Comparison of ENCODE assay signal across 11 cellular contexts in genomic region chr14:101849125-101849524, GRCh38.
A peak's percentile ranks its signal among the peaks of the same experiment; 100 is the strongest.
DNase-seq lines count a peak whose midpoint lies in the region; ATAC-seq and TF ChIP-seq lines count a peak whose summit lies in the region.
"Had no signal": no experiment of that assay in that cellular context is flagged by ENCODE, and none has a peak within 500 bp of the region (broad histone marks: within the 10 kb centered on the region; RNA-seq: fewer than 3 reads in every experiment).

No MANE protein-coding gene starts in this region.

- H3K4me2 ChIP-seq in GM23338 (no peak overlapping the region), neural progenitor cell (no peak overlapping the region)

- TF ChIP-seq POLR2A in Raji (IDR thresholded peaks at IDR 0.05; ENCODE audit: insufficient read depth, low read depth, low read length): peak; percentile 56

- H3K27ac ChIP-seq in GM23338 (ENCODE audit: low read depth) (no peak overlapping the region), neural progenitor cell (no peak overlapping the region)

- H3K27me3 ChIP-seq in GM23338 (ENCODE audit: insufficient read depth): no peaks in the 10 kb centered on the region
- no peaks in the 10 kb centered on the region for H3K27me3 ChIP-seq in neural progenitor cell

- DNase-seq in Right ventricle myocardium inferior (ENCODE audit: missing footprints) (peak; percentile 77), cardiac septum (ENCODE audit: low spot score) (no peak), GM23338 (ENCODE audit: low spot score) (no peak), neural progenitor cell (ENCODE audit: low spot score) (no peak), glutamatergic neuron (no peak)
- DNase-seq: activated naive CD8-positive, alpha-beta T cell treated with anti-CD3 and anti-CD28 coated beads, Interleukin-2, amount 10 ng/mL, durations not matched to agents 7 days and 5 days; NCI-H1105 treated with DMSO at 0.1 percent for 48 hours had no signal

- peaks cover 15% of the 10 kb centered on the region; the same call in 1 of the 2 replicates for H3K4me1 ChIP-seq in GM23338 (ENCODE audit: insufficient read depth)
- H3K4me1 ChIP-seq in neural progenitor cell: peaks cover 10% of the 10 kb centered on the region

- no peaks in the 10 kb centered on the region for H3K9me3 ChIP-seq in neural progenitor cell (ENCODE audit: low read depth)

- H4K20me1 ChIP-seq in GM23338 (replicated peaks; ENCODE audit: insufficient read depth): peaks cover 45% of the 10 kb centered on the region
- peaks cover 92% of the 10 kb centered on the region for H4K20me1 ChIP-seq in neural progenitor cell (ENCODE audit: low read depth)

- H3K36me3 ChIP-seq in GM23338 (ENCODE audit: insufficient read depth) (no peaks in the 10 kb centered on the region), neural progenitor cell (no peaks in the 10 kb centered on the region)

- H3K9me3 Mint-ChIP-seq in GM23338: no peaks in the 10 kb centered on the region
- H3K9me3 Mint-ChIP-seq in neural progenitor cell: no peaks in the 10 kb centered on the region
- H3K9me3 Mint-ChIP-seq in glutamatergic neuron (ENCODE audit: unreplicated experiment): peaks cover 6% of the 10 kb centered on the region
- H3K9me3 Mint-ChIP-seq: activated naive CD8-positive, alpha-beta T cell treated with anti-CD3 and anti-CD28 coated beads, Interleukin-2, amount 10 ng/mL, durations not matched to agents 7 days and 5 days; T-helper 1 cell treated with Interleukin-12 subunit alpha and Interleukin-12 subunit beta and Interleukin-4 antibody, amounts not matched to agents 30 μg/mL and 1 μg/mL, for 36 hours had no signal

- H3K4me3 ChIP-seq in GM23338 (no peak overlapping the region), neural progenitor cell (no peak overlapping the region)

- ATAC-seq in Right ventricle myocardium inferior (peak; percentile 89), HG02885 (IDR thresholded peaks at IDR 0.05; ENCODE audit: poor library complexity, unreplicated experiment) (peak; percentile 62), GM23338 (no peak), GM18517 (IDR thresholded peaks at IDR 0.05; ENCODE audit: unreplicated experiment) (no peak)

- H3K27me3 Mint-ChIP-seq in GM23338 (ENCODE audit: insufficient read depth, low read depth, poor library complexity) (peaks cover 2% of the 10 kb centered on the region), neural progenitor cell (ENCODE audit: insufficient read depth, low read depth) (no peaks in the 10 kb centered on the region), glutamatergic neuron (ENCODE audit: unreplicated experiment) (no peaks in the 10 kb centered on the region)
- H3K27me3 Mint-ChIP-seq: activated naive CD8-positive, alpha-beta T cell treated with anti-CD3 and anti-CD28 coated beads, Interleukin-2, amount 10 ng/mL, durations not matched to agents 7 days and 5 days had no signal

- no peaks in the 10 kb centered on the region for H3K36me3 Mint-ChIP-seq in GM23338 (ENCODE audit: low read depth)
- H3K36me3 Mint-ChIP-seq in neural progenitor cell: peaks cover 3% of the 10 kb centered on the region
- no peaks in the 10 kb centered on the region for H3K36me3 Mint-ChIP-seq in glutamatergic neuron (ENCODE audit: unreplicated experiment)

- H3K9ac ChIP-seq in neural progenitor cell: no peak overlapping the region

- no peak for TF ChIP-seq CTCF in GM23338 (conservative IDR thresholded peaks at IDR 0.05; ENCODE audit: low read depth in 2 of 2)
- no peak for TF ChIP-seq CTCF in neural progenitor cell (IDR thresholded peaks at IDR 0.05)
- no peak for TF ChIP-seq CTCF in glutamatergic neuron (IDR thresholded peaks at IDR 0.05; ENCODE audit: partially characterized antibody, unreplicated experiment)

- H3K4me3 Mint-ChIP-seq in GM23338 (no peak overlapping the region), neural progenitor cell (no peak overlapping the region), glutamatergic neuron (ENCODE audit: unreplicated experiment) (no peak overlapping the region)
- H3K4me3 Mint-ChIP-seq: T-helper 1 cell treated with Interleukin-12 subunit alpha and Interleukin-12 subunit beta and Interleukin-4 antibody, amounts not matched to agents 30 μg/mL and 1 μg/mL, for 36 hours had no signal

- H3F3A ChIP-seq in GM23338 (replicated peaks; ENCODE audit: low read depth) (no peaks in the 10 kb centered on the region), neural progenitor cell (ENCODE audit: low read depth) (no peaks in the 10 kb centered on the region)

- H3K9me2 ChIP-seq in GM23338 (ENCODE audit: insufficient read depth): no peaks in the 10 kb centered on the region

- H3K4me1 Mint-ChIP-seq in GM23338 (peaks cover 19% of the 10 kb centered on the region), neural progenitor cell (peaks cover 4% of the 10 kb centered on the region), glutamatergic neuron (ENCODE audit: low read depth, unreplicated experiment) (peaks cover 32% of the 10 kb centered on the region)

- H3K27ac Mint-ChIP-seq in GM23338: no peak overlapping the region
- H3K27ac Mint-ChIP-seq in neural progenitor cell: no peak overlapping the region
- no peak overlapping the region for H3K27ac Mint-ChIP-seq in glutamatergic neuron (ENCODE audit: unreplicated experiment)
- H3K27ac Mint-ChIP-seq: activated naive CD8-positive, alpha-beta T cell treated with anti-CD3 and anti-CD28 coated beads, Interleukin-2, amount 10 ng/mL, durations not matched to agents 7 days and 5 days had no signal

- intact Hi-C loops in Right ventricle myocardium inferior (cut with DNase I) (no loop called here), cardiac septum (cut with DNase I) (no loop called here)

- H3K79me2 ChIP-seq in GM23338 (replicated peaks; ENCODE audit: insufficient read depth) (peaks cover 79% of the 10 kb centered on the region), neural progenitor cell (ENCODE audit: low read depth) (peaks cover 92% of the 10 kb centered on the region)

- H2AFZ ChIP-seq in GM23338 (no peak overlapping the region), neural progenitor cell (replicated peaks) (no peak overlapping the region)

TF ChIP-seq in GM23338, 12 proteins besides CTCF, POLR2A, EP300 and RAD21:
- TF ChIP-seq EZH2 (IDR thresholded peaks at IDR 0.05; ENCODE audit: low read depth, unreplicated experiment) (no peak), NANOG (IDR thresholded peaks at IDR 0.05; ENCODE audit: borderline replicate concordance) (no peak), JUNB (IDR thresholded peaks at IDR 0.05; ENCODE audit: unreplicated experiment) (no peak), ZNF114 (CRISPR knock-in tag; IDR thresholded peaks at IDR 0.05) (no peak)
- TF ChIP-seq, protein P1, sequence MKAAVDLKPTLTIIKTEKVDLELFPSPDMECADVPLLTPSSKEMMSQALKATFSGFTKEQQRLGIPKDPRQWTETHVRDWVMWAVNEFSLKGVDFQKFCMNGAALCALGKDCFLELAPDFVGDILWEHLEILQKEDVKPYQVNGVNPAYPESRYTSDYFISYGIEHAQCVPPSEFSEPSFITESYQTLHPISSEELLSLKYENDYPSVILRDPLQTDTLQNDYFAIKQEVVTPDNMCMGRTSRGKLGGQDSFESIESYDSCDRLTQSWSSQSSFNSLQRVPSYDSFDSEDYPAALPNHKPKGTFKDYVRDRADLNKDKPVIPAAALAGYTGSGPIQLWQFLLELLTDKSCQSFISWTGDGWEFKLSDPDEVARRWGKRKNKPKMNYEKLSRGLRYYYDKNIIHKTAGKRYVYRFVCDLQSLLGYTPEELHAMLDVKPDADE (IDR thresholded peaks at IDR 0.05): no peak

Comparison
In these comparisons a context has a peak if more than half of its experiments do, and no peak if none do; other contexts are left out.
1. ATAC-seq: peak in Right ventricle myocardium inferior (single experiment) and HG02885 (single experiment); none in GM23338 (single experiment) and GM18517 (single experiment).